In genomic region chr6:88914180-88914579, GRCh38 we compare ENCODE assay signal across 20 cellular contexts. TPM values are rescaled to one million over a fixed set of nuclear protein-coding genes. Genes with fewer than 3 reads are reported as not detected.
A peak's percentile ranks its signal among the peaks of the same experiment; 100 is the strongest.
DNase-seq lines count a peak whose midpoint lies in the region; ATAC-seq, FAIRE-seq and TF ChIP-seq lines count a peak whose summit lies in the region.
"Had no signal": no experiment of that assay in that cellular context is flagged by ENCODE, and none has a peak within 500 bp of the region (broad histone marks: within the 10 kb centered on the region; RNA-seq: fewer than 3 reads in every experiment).

No MANE protein-coding gene starts in this region.

- H3K9me3 ChIP-seq in Karpas-422 (ENCODE audit: low read length) (no peaks in the 10 kb centered on the region), astrocyte (ENCODE audit: insufficient read depth, low read depth, low read length) (no peaks in the 10 kb centered on the region), iPS-20b (ENCODE audit: insufficient read depth, low read depth, low read length) (no peaks in the 10 kb centered on the region)

- peaks cover 5% of the 10 kb centered on the region for H3K36me3 Mint-ChIP-seq in astrocyte (ENCODE audit: low read depth, unreplicated experiment)

- peaks cover 13% of the 10 kb centered on the region for H3K4me1 Mint-ChIP-seq in astrocyte (ENCODE audit: low read depth, unreplicated experiment)

- peak; percentile 4 for DNase-seq in AG10803 (ENCODE audit: low read depth)
- DNase-seq in Karpas-422: peak; percentile 53
- DNase-seq in astrocyte (ENCODE audit: low read depth): peak; percentile 20
- DNase-seq in activated CD4-positive, CD25-positive, alpha-beta regulatory T cell (lab: John Stamatoyannopoulos, UW): no peak
- no peak for DNase-seq in medulla oblongata (ENCODE audit: extremely low spot score)
- DNase-seq in ecto neural progenitor cell (ENCODE audit: low spot score): no peak
- DNase-seq: CD4-positive, CD25-positive, alpha-beta regulatory T cell; DMS79; GDM1; GM23248; NCI-H1417; NCI-H2081; SHP77 had no signal

- no peak for ATAC-seq in HG03442 (IDR thresholded peaks at IDR 0.05; ENCODE audit: unreplicated experiment)
- ATAC-seq: HepG2 had no signal

- TF ChIP-seq CTCF in AG10803 (conservative IDR thresholded peaks at IDR 0.05; ENCODE audit: low read length): no peak
- no peak for TF ChIP-seq CTCF in astrocyte (IDR thresholded peaks at IDR 0.05; ENCODE audit: insufficient read depth, low read depth, low read length)

- peaks cover 97% of the 10 kb centered on the region for H3K79me2 ChIP-seq in Karpas-422 (ENCODE audit: low read length)
- H3K79me2 ChIP-seq in astrocyte (ENCODE audit: insufficient read depth, low read length): peaks cover 26% of the 10 kb centered on the region

- H4K20me1 ChIP-seq in Karpas-422 (ENCODE audit: insufficient read depth, low read depth, low read length) (no peaks in the 10 kb centered on the region), astrocyte (ENCODE audit: insufficient read depth, low read length) (peaks cover 56% of the 10 kb centered on the region)

- FAIRE-seq in astrocyte (lab: Jason Lieb, UNC): no peak
- FAIRE-seq: GM12892, GM19239, HepG2, RCC 7860 had no signal

- H3K4me1 ChIP-seq in Karpas-422 (ENCODE audit: low read length) (peaks cover 25% of the 10 kb centered on the region), astrocyte (ENCODE audit: insufficient read depth, low read length) (peaks cover 3% of the 10 kb centered on the region), iPS-20b (ENCODE audit: insufficient read depth, low read length) (peaks cover 22% of the 10 kb centered on the region; the same call in 1 of the 2 replicates)

- H3K36me3 ChIP-seq in Karpas-422 (ENCODE audit: insufficient read depth, low read length): peaks cover 9% of the 10 kb centered on the region; the same call in 1 of the 2 replicates
- no peaks in the 10 kb centered on the region for H3K36me3 ChIP-seq in astrocyte (ENCODE audit: insufficient read depth, low read length)
- H3K36me3 ChIP-seq in iPS-20b (ENCODE audit: insufficient read depth, low read depth, low read length): no peaks in the 10 kb centered on the region

- H3K9me2 ChIP-seq in Karpas-422 (replicated peaks; ENCODE audit: insufficient read depth, low read length): no peaks in the 10 kb centered on the region

- no peak overlapping the region for H3K27ac Mint-ChIP-seq in astrocyte (ENCODE audit: unreplicated experiment)

- no peak overlapping the region for H3K9ac ChIP-seq in Karpas-422 (ENCODE audit: low read length)
- H3K9ac ChIP-seq in astrocyte (ENCODE audit: low read length): no peak overlapping the region
- H3K9ac ChIP-seq in iPS-20b (ENCODE audit: low read depth, low read length): 0 out of 2 replicates have a peak overlapping the region, but pooled peaks have one; percentile 9
- H3K9ac ChIP-seq: GM23248, KMS-11 had no signal

- H2AFZ ChIP-seq in Karpas-422 (ENCODE audit: low read length) (no peak overlapping the region), astrocyte (ENCODE audit: low read depth, low read length) (no peak overlapping the region)
- H2AFZ ChIP-seq: GM23248 had no signal

- 0 out of 2 replicates have a peak overlapping the region, but pooled peaks have one; percentile 21 for H3K27ac ChIP-seq in Karpas-422 (ENCODE audit: low read length)
- no peak overlapping the region for H3K27ac ChIP-seq in astrocyte (ENCODE audit: low read depth, low read length)
- H3K27ac ChIP-seq in iPS-20b (ENCODE audit: low read length): no peak overlapping the region
- H3K27ac ChIP-seq: GM23248, KMS-11 had no signal

- H3K4me3 ChIP-seq in AG10803 (ENCODE audit: low read length): no peak overlapping the region
- no peak overlapping the region for H3K4me3 ChIP-seq in Karpas-422 (ENCODE audit: low read length)
- no peak overlapping the region for H3K4me3 ChIP-seq in astrocyte (ENCODE audit: insufficient read depth, low read depth, low read length)
- no peak overlapping the region for H3K4me3 ChIP-seq in iPS-20b (ENCODE audit: low read length)
- H3K4me3 ChIP-seq: GM23248 had no signal

- H3K27me3 ChIP-seq in Karpas-422 (ENCODE audit: low read length) (no peaks in the 10 kb centered on the region), astrocyte (ENCODE audit: insufficient read depth, low read length) (no peaks in the 10 kb centered on the region), iPS-20b (ENCODE audit: insufficient read depth, low read length) (no peaks in the 10 kb centered on the region)

- H3K4me2 ChIP-seq in Karpas-422 (ENCODE audit: low read depth, low read length, poor library complexity, severe bottlenecking): peak overlapping the region; percentile 46
- H3K4me2 ChIP-seq in astrocyte (ENCODE audit: low read length): no peak overlapping the region
- H3K4me2 ChIP-seq: KMS-11 had no signal

- no peaks in the 10 kb centered on the region for H3K27me3 Mint-ChIP-seq in astrocyte (ENCODE audit: low read depth, unreplicated experiment)
- H3K27me3 Mint-ChIP-seq: CD4-positive, CD25-positive, alpha-beta regulatory T cell had no signal

- no peaks in the 10 kb centered on the region for H3K9me3 Mint-ChIP-seq in astrocyte (ENCODE audit: unreplicated experiment)

- H3K4me3 Mint-ChIP-seq in astrocyte (ENCODE audit: unreplicated experiment): no peak overlapping the region
- H3K4me3 Mint-ChIP-seq: CD4-positive, CD25-positive, alpha-beta regulatory T cell had no signal

RNA-seq across cellular contexts. Expression of gene RNGTT, which starts 49.2 kb away (rescaled TPM):
- total RNA-seq in Karpas-422 (2014; rRNA removed; shearing (Covaris generic); ENCODE audit: low replicate concordance): 33.2 and 35.9 TPM in 2 replicates
- total RNA-seq in astrocyte: 16.0 and 16.4 TPM in 2 replicates

Comparison
In these comparisons a context has a peak if more than half of its experiments do, and no peak if none do; other contexts are left out.
1. DNase-seq: peak in AG10803 (single experiment), Karpas-422 (single experiment) and astrocyte (single experiment); none in activated CD4-positive, CD25-positive, alpha-beta regulatory T cell (0 of 4), medulla oblongata (single experiment) and ecto neural progenitor cell (single experiment).